In genomic region chr12:18457362-18457761, GRCh38 we compare ENCODE assay signal across 30 cellular contexts.
"Had no signal": no experiment of that assay in that cellular context is flagged by ENCODE, and none has a peak within 500 bp of the region (broad histone marks: within the 10 kb centered on the region; RNA-seq: fewer than 3 reads in every experiment).

No MANE protein-coding gene starts in this region.

- H3K9me3 ChIP-seq: body of pancreas, breast epithelium, Peyer's patch had no signal

- H3K4me3 Mint-ChIP-seq: activated B cell treated with CpG ODN at 0.5 μM for 24 hours; activated CD4-positive, alpha-beta memory T cell treated with anti-CD3 and anti-CD28 coated beads for 36 hours; activated naive CD4-positive, alpha-beta T cell treated with anti-CD3 and anti-CD28 coated beads, Interleukin-2, amount 10 ng/mL, durations not matched to agents 7 days and 5 days; activated naive CD8-positive, alpha-beta T cell had no signal

- H3K36me3 Mint-ChIP-seq: activated CD4-positive, alpha-beta memory T cell treated with anti-CD3 and anti-CD28 coated beads for 36 hours; activated naive CD4-positive, alpha-beta T cell treated with anti-CD3 and anti-CD28 coated beads, Interleukin-2, amount 10 ng/mL, durations not matched to agents 7 days and 5 days; activated naive CD8-positive, alpha-beta T cell had no signal

- H3K9me3 Mint-ChIP-seq: activated naive CD4-positive, alpha-beta T cell treated with anti-CD3 and anti-CD28 coated beads, Interleukin-2, amount 10 ng/mL, durations not matched to agents 7 days and 5 days had no signal

- ATAC-seq: body of pancreas, PC-3 had no signal

- H3K27ac ChIP-seq: body of pancreas, KMS-11, Peyer's patch, VCaP had no signal

- DNase-seq: activated B cell treated with CpG ODN at 0.5 μM for 24 hours; activated CD4-positive, alpha-beta memory T cell treated with anti-CD3 and anti-CD28 coated beads for 36 hours; activated CD4-positive, alpha-beta T cell treated with anti-CD3 and anti-CD28 coated beads for 4 hours; activated CD4-positive, alpha-beta T cell treated with anti-CD3 and anti-CD28 coated beads, Interleukin-2, amount 50 U/mL, for 1 hour; activated CD4-positive, CD25-positive, alpha-beta regulatory T cell treated with anti-CD3 and anti-CD28 coated beads, Interleukin-2, amount 50 U/mL, for 72 hours; activated CD8-positive, alpha-beta memory T cell treated with anti-CD3 and anti-CD28 coated beads, Interleukin-2, amount 50 U/mL, for 4 hours; activated effector memory CD4-positive, alpha-beta T cell treated with Interleukin-2 at 50 U/mL for 16 hours; activated naive CD4-positive, alpha-beta T cell treated with anti-CD3 and anti-CD28 coated beads, Interleukin-2, amount 10 ng/mL, durations not matched to agents 7 days and 5 days; activated T-cell treated with anti-CD3 and anti-CD28 coated beads for 4 hours; activated T-cell treated with anti-CD3 and anti-CD28 coated beads, Interleukin-2, amount 50 U/mL, for 48 hours; body of pancreas; MM.1S; MV-4-11; NCI-H1092; NCI-H1436 treated with DMSO at 0.1 percent for 48 hours; NCI-H1694 treated with DMSO at 0.1 percent for 48 hours; NCI-H2029; NCI-H345; NCI-H524 treated with DMSO at 0.1 percent for 48 hours; PC-3; Peyer's patch; RPMI8226; SW 1271; T-helper 1 cell; T-helper 2 cell; T-helper 9 cell had no signal

- H3K27me3 ChIP-seq: body of pancreas, breast epithelium, Peyer's patch had no signal

- H3K27ac Mint-ChIP-seq: activated B cell treated with CpG ODN at 0.5 μM for 24 hours; activated CD4-positive, alpha-beta memory T cell treated with anti-CD3 and anti-CD28 coated beads for 36 hours; activated naive CD4-positive, alpha-beta T cell treated with anti-CD3 and anti-CD28 coated beads, Interleukin-2, amount 10 ng/mL, durations not matched to agents 7 days and 5 days; activated naive CD8-positive, alpha-beta T cell had no signal

- H3K27me3 Mint-ChIP-seq: activated B cell treated with CpG ODN at 0.5 μM for 24 hours; activated CD4-positive, alpha-beta memory T cell treated with anti-CD3 and anti-CD28 coated beads for 36 hours; activated naive CD4-positive, alpha-beta T cell treated with anti-CD3 and anti-CD28 coated beads, Interleukin-2, amount 10 ng/mL, durations not matched to agents 7 days and 5 days; activated naive CD8-positive, alpha-beta T cell had no signal

- H3K4me1 Mint-ChIP-seq: activated B cell treated with CpG ODN at 0.5 μM for 24 hours; activated naive CD4-positive, alpha-beta T cell treated with anti-CD3 and anti-CD28 coated beads, Interleukin-2, amount 10 ng/mL, durations not matched to agents 7 days and 5 days had no signal

- H3K4me1 ChIP-seq: breast epithelium, Peyer's patch had no signal

- H3K4me3 ChIP-seq: body of pancreas, breast epithelium, Peyer's patch had no signal
